8 cellular contexts compared by ENCODE assay signal in the genomic region with DNA sequence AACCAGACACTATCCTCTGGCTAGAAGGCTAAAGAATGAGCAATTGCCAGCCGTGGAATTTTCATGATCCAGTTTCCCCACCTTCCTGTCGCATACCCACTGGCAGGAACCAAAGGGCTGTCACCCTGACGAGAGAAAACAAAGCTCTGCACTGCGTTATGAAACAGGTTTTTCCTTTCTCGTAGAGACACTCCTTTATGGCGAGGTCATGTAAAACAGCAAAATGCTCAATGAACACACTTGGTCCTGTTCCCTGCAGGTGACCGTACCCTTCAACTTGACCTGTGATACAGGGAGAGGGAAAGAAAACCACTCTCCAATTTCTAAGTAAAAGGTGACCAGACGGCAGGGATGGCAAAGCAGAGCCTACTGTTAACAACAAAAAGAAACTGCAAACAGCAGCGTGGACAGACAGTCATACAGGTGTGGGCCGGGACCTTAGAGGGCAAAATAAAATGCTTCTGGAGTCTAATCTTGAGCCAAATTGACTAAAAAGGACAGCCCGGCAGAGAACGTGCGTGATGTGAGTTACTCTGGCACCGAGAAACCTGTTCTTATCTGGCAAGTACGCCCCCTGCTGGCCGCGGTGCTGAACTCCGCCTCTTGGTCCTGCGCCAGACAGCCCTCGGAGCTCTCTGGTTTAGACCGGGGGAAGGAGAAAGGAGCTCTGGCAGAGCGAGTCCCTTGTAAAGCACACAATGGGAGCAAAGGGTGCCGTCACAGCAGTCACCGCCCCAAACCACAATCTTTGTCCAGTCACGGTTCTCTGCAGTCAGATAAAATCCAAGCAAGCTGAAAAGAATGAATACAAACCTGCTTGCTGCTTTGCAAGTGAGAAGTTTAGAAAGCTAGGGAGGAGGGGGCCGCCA.
DNase-seq lines count a peak whose midpoint lies in the region; ATAC-seq and TF ChIP-seq lines count a peak whose summit lies in the region.

No MANE protein-coding gene starts in this region.

- no peak for TF ChIP-seq POLR2A in esophagus muscularis mucosa (IDR thresholded peaks at IDR 0.05; ENCODE audit: low read depth)

- TF ChIP-seq CTCF in OCI-LY3 (IDR thresholded peaks at IDR 0.05; ENCODE audit: low read depth, low read length): peak; percentile 72
- TF ChIP-seq CTCF in esophagus muscularis mucosa (IDR thresholded peaks at IDR 0.05): peak; percentile 79 to 98 (median 96)

- H3K27me3 ChIP-seq in OCI-LY3 (ENCODE audit: low read depth, low read length) (peaks cover 7% of the 10 kb centered on the region; the same call in 1 of the 2 replicates), esophagus muscularis mucosa (no peaks in the 10 kb centered on the region)

- no peaks in the 10 kb centered on the region for H4K20me1 ChIP-seq in OCI-LY3 (ENCODE audit: insufficient read depth, low read length)

- peak overlapping the region; percentile 93 for H3K4me3 ChIP-seq in OCI-LY3 (ENCODE audit: low read length)
- peak overlapping the region; percentile 49 to 57 (median 55) for H3K4me3 ChIP-seq in esophagus muscularis mucosa

- WGBS in esophagus muscularis mucosa: 4% methylated on average over 26 of the region's 26 CpGs

- H3K9me3 ChIP-seq in OCI-LY3 (ENCODE audit: insufficient read depth, low read length) (no peaks in the 10 kb centered on the region), esophagus muscularis mucosa (no peaks in the 10 kb centered on the region)

- H3K36me3 ChIP-seq in OCI-LY3 (replicated peaks; ENCODE audit: low read depth, low read length) (no peaks in the 10 kb centered on the region), esophagus muscularis mucosa (no peaks in the 10 kb centered on the region)

- peak overlapping the region; percentile 99 for H3K4me2 ChIP-seq in OCI-LY3 (ENCODE audit: low read length)

- H3K9ac ChIP-seq in OCI-LY3 (ENCODE audit: low read length): peak overlapping the region; percentile 62

- H3K4me1 ChIP-seq in OCI-LY3 (ENCODE audit: low read length): peaks cover 21% of the 10 kb centered on the region
- peaks cover 11 to 21% (median 16%) of the 10 kb centered on the region in 4 donors for H3K4me1 ChIP-seq in esophagus muscularis mucosa

- peak overlapping the region; percentile 53; the same call in 1 of the 2 replicates for H3K27ac ChIP-seq in OCI-LY3 (ENCODE audit: low read length)
- peak overlapping the region in 3 of 4 donors; percentile 33 to 53 (median 42) for H3K27ac ChIP-seq in esophagus muscularis mucosa (replicated peaks in 1 of 4)

- H2AFZ ChIP-seq in OCI-LY3 (ENCODE audit: low read depth, low read length): peak overlapping the region; percentile 100

- DNase-seq in DMS114 treated with DMSO at 0.1 percent for 48 hours (lab: John Stamatoyannopoulos, UW; ENCODE audit: unreplicated experiment): peak; percentile 59
- DNase-seq in HuH-7.5 (ENCODE audit: low spot score): peak; percentile 27
- peak; percentile 84 for DNase-seq in activated T-cell treated with anti-CD3 and anti-CD28 coated beads, Interleukin-2, amount 50 U/mL, for 1 hour
- DNase-seq in esophagus muscularis mucosa (ENCODE audit: extremely low spot score): peak; percentile 98
- DNase-seq in myocyte (ENCODE audit: low read depth): peak; percentile 96
- peak; percentile 80 for DNase-seq in stimulated activated CD8-positive, alpha-beta memory T cell treated with anti-CD3 and anti-CD28 coated beads, Interleukin-7, amount 100 ng/mL, for 24 hours (ENCODE audit: low read depth)

- H3K79me2 ChIP-seq in OCI-LY3 (ENCODE audit: low read length): no peaks in the 10 kb centered on the region

- intact Hi-C loops in esophagus muscularis mucosa (cut with DNase I): no loop called here

- no peak for TF ChIP-seq EP300 in esophagus muscularis mucosa (IDR thresholded peaks at IDR 0.05)

- peak; percentile 48 for ATAC-seq in GM21529 (IDR thresholded peaks at IDR 0.05; ENCODE audit: unreplicated experiment)

Comparison
In these comparisons a context has a peak if more than half of its experiments do, and no peak if none do; other contexts are left out.
1. Peak in every context shown above with its lines: DNase-seq, ATAC-seq, H3K4me3 ChIP-seq and H3K27ac ChIP-seq.
2. DNase-seq: peak in every context shown above with its lines; median percentile 98 in esophagus muscularis mucosa; 96 in myocyte; 84 in activated T-cell treated with anti-CD3 and anti-CD28 coated beads, Interleukin-2, amount 50 U/mL, for 1 hour; 80 in stimulated activated CD8-positive, alpha-beta memory T cell treated with anti-CD3 and anti-CD28 coated beads, Interleukin-7, amount 100 ng/mL, for 24 hours; 59 in DMS114 treated with DMSO at 0.1 percent for 48 hours; 27 in HuH-7.5.